Comparison of ENCODE assay signal across 8 cellular contexts in genomic region chr17:29148790-29149430, GRCh38. TPM values are rescaled to one million over a fixed set of nuclear protein-coding genes. Genes with fewer than 3 reads are reported as not detected.
DNase-seq lines count a peak whose midpoint lies in the region; ATAC-seq, FAIRE-seq and TF ChIP-seq lines count a peak whose summit lies in the region.

No MANE protein-coding gene starts in this region.

- peaks cover under 1% of the 10 kb centered on the region for H3K36me3 Mint-ChIP-seq in T-helper 2 cell treated with Interferon-gamma antibody and Interleukin-4, amounts not matched to agents 5 μg/mL and 100 μg/mL, for 36 hours (ENCODE audit: low read depth)
- peaks cover 1% of the 10 kb centered on the region for H3K36me3 Mint-ChIP-seq in astrocyte (ENCODE audit: low read depth, unreplicated experiment)

- peak overlapping the region; percentile 91 for H3K4me2 ChIP-seq in astrocyte (ENCODE audit: low read length)
- H3K4me2 ChIP-seq in hepatocyte, result peak overlapping the region; percentile 87

- no peaks in the 10 kb centered on the region for H3K9me2 ChIP-seq in hepatocyte (replicated peaks; ENCODE audit: insufficient read depth)

- H3K27ac Mint-ChIP-seq in T-helper 2 cell treated with Interferon-gamma antibody and Interleukin-4, amounts not matched to agents 5 μg/mL and 100 μg/mL, for 36 hours, result peak overlapping the region; percentile 76
- peak overlapping the region; percentile 56 for H3K27ac Mint-ChIP-seq in astrocyte (ENCODE audit: unreplicated experiment)

- peak; percentile 93 for DNase-seq in NCI-H1694 (lab: John Stamatoyannopoulos, UW)
- peak; percentile 93 for DNase-seq in T-helper 2 cell treated with Interferon-gamma antibody and Interleukin-4, amounts not matched to agents 5 μg/mL and 100 μg/mL, for 36 hours (ENCODE audit: low spot score)
- peak; percentile 77 for DNase-seq in astrocyte (ENCODE audit: low read depth)
- peak; percentile 97 for DNase-seq in hepatocyte (ENCODE audit: low spot score)
- DNase-seq in retina, result peak; percentile 98
- no peak for DNase-seq in NCI-H1048 (lab: John Stamatoyannopoulos, UW)

- H3K9me3 ChIP-seq in astrocyte (ENCODE audit: insufficient read depth, low read depth, low read length), result no peaks in the 10 kb centered on the region
- no peaks in the 10 kb centered on the region for H3K9me3 ChIP-seq in hepatocyte (ENCODE audit: low read depth)

- peak; percentile 77 for ATAC-seq in HG02870 (IDR thresholded peaks at IDR 0.05; ENCODE audit: unreplicated experiment)

- WGBS in hepatocyte (ENCODE audit: low lambda C conversion rate, missing lambda C conversion rate), result 10% methylated on average over 33 of the region's 34 CpGs

- TF ChIP-seq POLR2A in GM15510 (IDR thresholded peaks at IDR 0.05; ENCODE audit: borderline replicate concordance, extremely low read depth, insufficient read length), result peak; percentile 86

- H3K27me3 ChIP-seq in astrocyte (ENCODE audit: insufficient read depth, low read length) (no peaks in the 10 kb centered on the region), hepatocyte (no peaks in the 10 kb centered on the region)

- TF ChIP-seq CTCF in astrocyte (IDR thresholded peaks at IDR 0.05; ENCODE audit: insufficient read depth, low read depth, low read length) (peak; percentile 65), hepatocyte (IDR thresholded peaks at IDR 0.05; ENCODE audit: poor library complexity) (peak; percentile 98)

- FAIRE-seq in astrocyte (lab: Jason Lieb, UNC), result no peak

- H3K4me1 ChIP-seq in astrocyte (ENCODE audit: insufficient read depth, low read length) (peaks cover 20% of the 10 kb centered on the region), hepatocyte (ENCODE audit: insufficient read depth) (peaks cover 31% of the 10 kb centered on the region)

- peak overlapping the region; percentile 76 for H3K9ac ChIP-seq in astrocyte (ENCODE audit: low read length)

- peak overlapping the region; percentile 91 for H2AFZ ChIP-seq in astrocyte (ENCODE audit: low read depth, low read length)
- H2AFZ ChIP-seq in hepatocyte, result peak overlapping the region; percentile 55

- H3K4me3 Mint-ChIP-seq in T-helper 2 cell treated with Interferon-gamma antibody and Interleukin-4, amounts not matched to agents 5 μg/mL and 100 μg/mL, for 36 hours, result peak overlapping the region; percentile 77
- H3K4me3 Mint-ChIP-seq in astrocyte (ENCODE audit: unreplicated experiment), result peak overlapping the region; percentile 46

- H3K4me3 ChIP-seq in astrocyte (ENCODE audit: insufficient read depth, low read depth, low read length) (peak overlapping the region; percentile 61), hepatocyte (peak overlapping the region; percentile 48)

- H3K27ac ChIP-seq in astrocyte (ENCODE audit: low read depth, low read length), result peak overlapping the region; percentile 44
- H3K27ac ChIP-seq in hepatocyte, result peak overlapping the region; percentile 68

- H3K27me3 Mint-ChIP-seq in T-helper 2 cell treated with Interferon-gamma antibody and Interleukin-4, amounts not matched to agents 5 μg/mL and 100 μg/mL, for 36 hours (ENCODE audit: low read depth), result no peaks in the 10 kb centered on the region
- H3K27me3 Mint-ChIP-seq in astrocyte (ENCODE audit: low read depth, unreplicated experiment), result no peaks in the 10 kb centered on the region

- H3K4me1 Mint-ChIP-seq in T-helper 2 cell treated with Interferon-gamma antibody and Interleukin-4, amounts not matched to agents 5 μg/mL and 100 μg/mL, for 36 hours (ENCODE audit: low read depth), result peaks cover 35% of the 10 kb centered on the region
- H3K4me1 Mint-ChIP-seq in astrocyte (ENCODE audit: low read depth, unreplicated experiment), result peaks cover 25% of the 10 kb centered on the region

- peaks cover 2% of the 10 kb centered on the region for H4K20me1 ChIP-seq in astrocyte (ENCODE audit: insufficient read depth, low read length)
- no peaks in the 10 kb centered on the region for H4K20me1 ChIP-seq in hepatocyte (ENCODE audit: insufficient read depth, poor library complexity, severe bottlenecking)

- H3K79me2 ChIP-seq in astrocyte (ENCODE audit: insufficient read depth, low read length), result peaks cover 3% of the 10 kb centered on the region
- peaks cover 77% of the 10 kb centered on the region for H3K79me2 ChIP-seq in hepatocyte

- H3K36me3 ChIP-seq in astrocyte (ENCODE audit: insufficient read depth, low read length) (no peaks in the 10 kb centered on the region), hepatocyte (replicated peaks; ENCODE audit: insufficient read depth, low read depth) (no peaks in the 10 kb centered on the region)

- H3K9me3 Mint-ChIP-seq in T-helper 2 cell treated with Interferon-gamma antibody and Interleukin-4, amounts not matched to agents 5 μg/mL and 100 μg/mL, for 36 hours, result no peaks in the 10 kb centered on the region
- H3K9me3 Mint-ChIP-seq in astrocyte (ENCODE audit: unreplicated experiment), result no peaks in the 10 kb centered on the region

RNA-seq across cellular contexts. Expression of gene MYO18A, which starts 31.3 kb away (rescaled TPM):
- total RNA-seq in astrocyte (35.5 and 45.9 TPM in 2 replicates), hepatocyte (22.0 and 35.6 TPM in 2 replicates)
- polyA plus RNA-seq in hepatocyte, result 32.2 and 33.8 TPM in 2 replicates
